11 cellular contexts compared by ENCODE assay signal in the genomic region with DNA sequence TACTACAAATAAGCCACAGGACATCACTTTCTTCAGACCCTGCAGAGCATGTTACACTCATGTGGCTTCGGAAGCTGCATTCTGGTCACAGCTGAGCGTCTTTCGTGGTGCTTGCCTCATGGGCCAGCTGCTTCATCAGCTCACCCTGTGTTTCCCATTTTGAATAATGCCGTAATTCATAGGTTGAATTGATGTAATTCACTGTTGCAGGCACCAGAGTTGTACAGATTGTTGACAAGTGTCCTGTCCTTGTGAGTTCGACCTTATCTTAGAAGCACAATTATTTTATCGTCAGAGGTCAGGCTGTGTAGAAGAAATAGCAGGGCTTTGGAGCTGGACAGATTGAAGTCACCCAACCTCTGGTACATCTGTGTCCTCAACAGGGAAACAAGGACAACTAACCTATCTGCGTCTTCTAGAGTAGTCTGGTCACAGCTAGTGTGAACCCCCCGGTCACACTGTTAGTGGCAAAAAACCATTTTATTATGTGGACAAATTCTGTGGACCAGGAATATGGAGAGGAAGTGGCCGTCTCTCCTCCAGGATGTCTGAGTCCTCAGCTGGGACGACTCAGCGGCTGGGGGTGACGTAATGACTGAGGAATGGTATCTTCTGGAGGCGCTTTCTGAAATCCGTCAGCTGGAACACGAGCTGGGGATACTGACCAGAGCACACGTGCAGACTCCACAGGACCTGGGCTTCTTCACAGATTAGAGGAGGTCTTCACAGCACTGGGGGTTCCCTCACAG. TPM values are rescaled to one million over a fixed set of nuclear protein-coding genes. Genes with fewer than 3 reads are reported as not detected.
DNase-seq lines count a peak whose midpoint lies in the region; ATAC-seq and TF ChIP-seq lines count a peak whose summit lies in the region.
"Had no signal": no experiment of that assay in that cellular context is flagged by ENCODE, and none has a peak within 500 bp of the region (broad histone marks: within the 10 kb centered on the region; RNA-seq: fewer than 3 reads in every experiment).

No MANE protein-coding gene starts in this region.

- H3K27ac ChIP-seq in dorsolateral prefrontal cortex (peak overlapping the region in 35 of 59 donors; percentile 4 to 83 (median 49)), mesenchymal stem cell (ENCODE audit: low read length, poor library complexity, severe bottlenecking) (peak overlapping the region; percentile 78), aorta (ENCODE audit: low read depth in 1 of 2, low read length in 2 of 2) (no peak overlapping the region)

- H3K9me3 Mint-ChIP-seq in activated T-cell treated with anti-CD3 and anti-CD28 coated beads, Interleukin-2, amount 50 U/mL, for 4 hours = no peaks in the 10 kb centered on the region
- H3K9me3 Mint-ChIP-seq: central memory CD8-positive, alpha-beta T cell had no signal

- intact Hi-C loops in Right ventricle myocardium inferior (cut with DNase I) = no loop called here
- intact Hi-C loops in cardiac septum (cut with DNase I) = no loop called here
- intact Hi-C loops in dorsolateral prefrontal cortex (cut with DNase I) = loop anchor here in 1 of 2 donors (10.0 kb wide), 1 partner anchor 57 kb away; no protein-coding TSS in a partner anchor
- intact Hi-C loops in aorta (cut with DNase I) = no loop called here

- peaks cover 15% of the 10 kb centered on the region for H3K79me1 ChIP-seq in mesenchymal stem cell (replicated peaks; ENCODE audit: low read length, poor library complexity, severe bottlenecking)

- peak overlapping the region; percentile 20 for H3K4me2 ChIP-seq in mesenchymal stem cell (ENCODE audit: low read length, poor library complexity, severe bottlenecking)

- no peak overlapping the region for H2BK120ac ChIP-seq in mesenchymal stem cell (ENCODE audit: low read depth, low read length)

- peak; percentile 80 for DNase-seq in Right ventricle myocardium inferior (ENCODE audit: missing footprints)
- DNase-seq in cardiac septum (ENCODE audit: low spot score) = no peak
- peak in 1 of 10 donors; percentile 21 for DNase-seq in dorsolateral prefrontal cortex
- peak; percentile 95 for DNase-seq in mesenchymal stem cell
- peak in 1 of 2 donors; percentile 66 for DNase-seq in aorta
- no peak for DNase-seq in activated T-cell treated with anti-CD3 and anti-CD28 coated beads, Interleukin-2, amount 50 U/mL, for 4 hours
- DNase-seq in SIG-M5 (lab: John Stamatoyannopoulos, UW) = no peak
- no peak for DNase-seq in stimulated activated CD4-positive, alpha-beta T cell treated with anti-CD3 and anti-CD28 coated beads, Interleukin-2, amount 100 ng/mL, for 48 hours
- DNase-seq: AML-193; stimulated activated CD4-positive, alpha-beta T cell treated with anti-CD3 and anti-CD28 coated beads, Interleukin-2, amount 100 ng/mL, for 24 hours had no signal

- H2BK5ac ChIP-seq in mesenchymal stem cell (ENCODE audit: low read depth, low read length, poor library complexity, severe bottlenecking) = no peak overlapping the region

- no peak overlapping the region for H3K14ac ChIP-seq in mesenchymal stem cell (ENCODE audit: low read length in 2 of 2)

- TF ChIP-seq CTCF in dorsolateral prefrontal cortex (IDR thresholded peaks at IDR 0.05 in 54 of 56, conservative IDR thresholded peaks at IDR 0.05 in 2 of 56; ENCODE audit: low read depth in 1 of 56, partially characterized antibody in 56 of 56) = no peak

- H3K27me3 ChIP-seq in dorsolateral prefrontal cortex = no peaks in the 10 kb centered on the region
- H3K27me3 ChIP-seq in mesenchymal stem cell (ENCODE audit: control insufficient read depth in 1 of 2, insufficient read depth in 1 of 2, low read length in 2 of 2) = no peaks in the 10 kb centered on the region
- H3K27me3 ChIP-seq in aorta (ENCODE audit: control insufficient read depth in 1 of 2, insufficient read depth in 2 of 2, low read length in 1 of 2) = no peaks in the 10 kb centered on the region

- H2BK15ac ChIP-seq in mesenchymal stem cell (ENCODE audit: low read depth, poor library complexity, severe bottlenecking) = no peak overlapping the region

- H3K4me1 Mint-ChIP-seq in activated T-cell treated with anti-CD3 and anti-CD28 coated beads, Interleukin-2, amount 50 U/mL, for 4 hours (ENCODE audit: low read depth) = peaks cover 10% of the 10 kb centered on the region
- H3K4me1 Mint-ChIP-seq: central memory CD8-positive, alpha-beta T cell had no signal

- no peak overlapping the region for H3K4me3 ChIP-seq in dorsolateral prefrontal cortex
- peak overlapping the region in 1 of 2 experiments; percentile 13 for H3K4me3 ChIP-seq in mesenchymal stem cell (ENCODE audit: insufficient read depth in 1 of 2, low read depth in 1 of 2, low read length in 2 of 2)
- no peak overlapping the region for H3K4me3 ChIP-seq in aorta (ENCODE audit: low read length in 2 of 2)

- H3K4ac ChIP-seq in mesenchymal stem cell (ENCODE audit: low read depth in 1 of 2, low read length in 2 of 2) = no peak overlapping the region

- H3K36me3 ChIP-seq in mesenchymal stem cell (ENCODE audit: control insufficient read depth in 1 of 2, insufficient read depth in 2 of 2, low read depth in 1 of 2, low read length in 2 of 2) (no peaks in the 10 kb centered on the region), aorta (ENCODE audit: control insufficient read depth in 1 of 2, insufficient read depth in 2 of 2, low read length in 1 of 2) (no peaks in the 10 kb centered on the region)

- 31% methylated on average over 16 of the region's 16 CpGs for whole genome bisulfite sequencing in mesenchymal stem cell
- 48% methylated on average over 16 of the region's 16 CpGs for WGBS in aorta, 2 donors

- no peaks in the 10 kb centered on the region for H3K9me3 ChIP-seq in mesenchymal stem cell (ENCODE audit: control insufficient read depth, low read length)
- no peaks in the 10 kb centered on the region for H3K9me3 ChIP-seq in aorta (ENCODE audit: control insufficient read depth, low read length)

- peaks cover under 1% of the 10 kb centered on the region for H3K36me3 Mint-ChIP-seq in activated T-cell treated with anti-CD3 and anti-CD28 coated beads, Interleukin-2, amount 50 U/mL, for 4 hours (ENCODE audit: insufficient read depth)

- no peak overlapping the region for H2AFZ ChIP-seq in mesenchymal stem cell (ENCODE audit: low read depth, low read length)

- peak; percentile 86 for ATAC-seq in Right ventricle myocardium inferior
- peak; percentile 57 for ATAC-seq in aorta (ENCODE audit: low FRiP score)
- no peak for ATAC-seq in activated T-cell treated with anti-CD3 and anti-CD28 coated beads, Interleukin-2, amount 50 U/mL, for 4 hours

- no peak overlapping the region for H2AK5ac ChIP-seq in mesenchymal stem cell (ENCODE audit: low read length, severe bottlenecking)

- H3K4me3 Mint-ChIP-seq in activated T-cell treated with anti-CD3 and anti-CD28 coated beads, Interleukin-2, amount 50 U/mL, for 4 hours = no peak overlapping the region
- H3K4me3 Mint-ChIP-seq: central memory CD8-positive, alpha-beta T cell had no signal

- peak overlapping the region; percentile 33 for H4K8ac ChIP-seq in mesenchymal stem cell (ENCODE audit: low read length)

- H3K27me3 Mint-ChIP-seq in activated T-cell treated with anti-CD3 and anti-CD28 coated beads, Interleukin-2, amount 50 U/mL, for 4 hours (ENCODE audit: low read depth) = no peaks in the 10 kb centered on the region
- H3K27me3 Mint-ChIP-seq: central memory CD8-positive, alpha-beta T cell had no signal

- H3K23ac ChIP-seq in mesenchymal stem cell (ENCODE audit: low read length in 2 of 2) = no peak overlapping the region

- no peak overlapping the region for H4K91ac ChIP-seq in mesenchymal stem cell (ENCODE audit: low read length)

- peak overlapping the region; percentile 54 for H3K9ac ChIP-seq in mesenchymal stem cell (ENCODE audit: low read length)

- H3K18ac ChIP-seq in mesenchymal stem cell (ENCODE audit: low read depth in 1 of 2, low read length in 2 of 2) = peak overlapping the region in 1 of 2 experiments; percentile 14

- H2BK12ac ChIP-seq in mesenchymal stem cell (ENCODE audit: low read length in 2 of 2) = peak overlapping the region in 1 of 2 experiments; percentile 60

- H3K4me1 ChIP-seq in mesenchymal stem cell (ENCODE audit: control insufficient read depth, insufficient read depth, low read depth, low read length) (peaks cover 22% of the 10 kb centered on the region), aorta (ENCODE audit: control insufficient read depth in 1 of 2, insufficient read depth in 2 of 2, low read length in 2 of 2) (no peaks in the 10 kb centered on the region)

RNA-seq across cellular contexts. Expression of gene PKNOX1, which starts 17.8 kb away (rescaled TPM):
- total RNA-seq in Right ventricle myocardium inferior = 9.7 TPM
- 11.3 TPM for total RNA-seq in cardiac septum
- 10 to 100 TPM; 12.3 to 50.7 (median 23.5) TPM for total RNA-seq in dorsolateral prefrontal cortex
- 10.6 TPM for polyA plus RNA-seq in mesenchymal stem cell (2013, experiment 1 of 2)
- polyA plus RNA-seq in mesenchymal stem cell (2013, experiment 2 of 2) = 10.5 TPM
- total RNA-seq in aorta = 10 to 100 TPM; 13.5 to 22.7 TPM
- 10 to 100 TPM in 1 of 2 donors, 1 to 10 TPM in 1; 3.8 to 11.2 TPM for polyA plus RNA-seq in aorta
- total RNA-seq in activated T-cell treated with anti-CD3 and anti-CD28 coated beads, Interleukin-2, amount 50 U/mL, for 4 hours = 10 to 100 TPM; 17.5 to 20.7 (median 19.9) TPM

Comparison
In these comparisons a context has a peak if more than half of its experiments do, and no peak if none do; other contexts are left out.
1. DNase-seq: peak in Right ventricle myocardium inferior (single experiment) and mesenchymal stem cell (single experiment); none in cardiac septum (single experiment), activated T-cell treated with anti-CD3 and anti-CD28 coated beads, Interleukin-2, amount 50 U/mL, for 4 hours (single experiment), SIG-M5 (single experiment) and stimulated activated CD4-positive, alpha-beta T cell treated with anti-CD3 and anti-CD28 coated beads, Interleukin-2, amount 100 ng/mL, for 48 hours (0 of 2).
2. ATAC-seq: peak in Right ventricle myocardium inferior (single experiment) and aorta (single experiment); none in activated T-cell treated with anti-CD3 and anti-CD28 coated beads, Interleukin-2, amount 50 U/mL, for 4 hours (0 of 2).
3. H3K27ac ChIP-seq: peak in dorsolateral prefrontal cortex (35 of 59) and mesenchymal stem cell (single experiment); none in aorta (0 of 2).